9 cellular contexts compared by ENCODE assay signal in genomic region chr11:45664376-45665205, GRCh38. TPM values are rescaled to one million over a fixed set of nuclear protein-coding genes. Genes with fewer than 3 reads are reported as not detected.
DNase-seq lines count a peak whose midpoint lies in the region; TF ChIP-seq lines count a peak whose summit lies in the region.
"Had no signal": no experiment of that assay in that cellular context is flagged by ENCODE, and none has a peak within 500 bp of the region (broad histone marks: within the 10 kb centered on the region; RNA-seq: fewer than 3 reads in every experiment).

No MANE protein-coding gene starts in this region.

- H3K36me3 ChIP-seq in HUES64 (ENCODE audit: insufficient read depth, low read length) (no peaks in the 10 kb centered on the region), smooth muscle cell (ENCODE audit: low read depth) (no peaks in the 10 kb centered on the region)

- H3K27me3 ChIP-seq in HUES64 (ENCODE audit: insufficient read depth, low read length) = peaks cover 67% of the 10 kb centered on the region
- peaks cover 4% of the 10 kb centered on the region for H3K27me3 ChIP-seq in smooth muscle cell (ENCODE audit: low read depth)

- no peaks in the 10 kb centered on the region for H3K36me3 Mint-ChIP-seq in brain

- peak overlapping the region; percentile 22; the same call in 1 of the 2 replicates for H3K9ac ChIP-seq in HUES64 (ENCODE audit: low read depth, low read length)
- H3K9ac ChIP-seq in smooth muscle cell (ENCODE audit: low read depth) = peak overlapping the region; percentile 78

- no peaks in the 10 kb centered on the region for H3K79me2 ChIP-seq in smooth muscle cell (ENCODE audit: low read depth)

- 1% methylated on average over 76 of the region's 76 CpGs for WGBS in HUES64
- WGBS in smooth muscle cell (ENCODE audit: low lambda C conversion rate) = 3% methylated on average over 35 of the region's 76 CpGs

- H3K4me2 ChIP-seq in smooth muscle cell = peak overlapping the region; percentile 100

- H3K27ac Mint-ChIP-seq in brain = no peak overlapping the region

- DNase-seq in iPS-NIHi7 (ENCODE audit: extremely low spot score) (peak; percentile 35), smooth muscle cell (lab: John Stamatoyannopoulos, UW; ENCODE audit: unreplicated experiment) (no peak), A172 (ENCODE audit: low spot score) (no peak), GM19240 (ENCODE audit: insufficient read length, low spot score) (no peak)
- no peak for DNase-seq in activated naive CD4-positive, alpha-beta T cell treated with anti-CD3 and anti-CD28 coated beads, Interleukin-2, amount 50 U/mL, for 16 hours
- no peak for DNase-seq in activated CD4-positive, alpha-beta T cell treated with anti-CD3 and anti-CD28 coated beads, Interleukin-2, amount 50 U/mL, for 48 hours

- peaks cover 6% of the 10 kb centered on the region for H3K27me3 Mint-ChIP-seq in brain

- no peaks in the 10 kb centered on the region for H3K9me3 ChIP-seq in HUES64 (ENCODE audit: insufficient read depth, low read depth, low read length)
- H3K9me3 ChIP-seq in smooth muscle cell (replicated peaks; ENCODE audit: low read depth) = no peaks in the 10 kb centered on the region

- TF ChIP-seq CTCF in brain (conservative IDR thresholded peaks at IDR 0.05) (no peak), smooth muscle cell (IDR thresholded peaks at IDR 0.05; ENCODE audit: borderline replicate concordance, insufficient read depth, poor library complexity, severe bottlenecking) (no peak)

- H3K9me3 Mint-ChIP-seq in brain = peaks cover 0 to 4% (median 0%) of the 10 kb centered on the region in 5 experiments

- H3K4me1 ChIP-seq in HUES64 (ENCODE audit: insufficient read depth, low read length) = peaks cover 33% of the 10 kb centered on the region
- peaks cover 36% of the 10 kb centered on the region for H3K4me1 ChIP-seq in smooth muscle cell (ENCODE audit: low read depth)

- H3F3A ChIP-seq in smooth muscle cell (ENCODE audit: low read depth) = peaks cover 2% of the 10 kb centered on the region

- H3K4me3 Mint-ChIP-seq in brain = peak overlapping the region; percentile 67 to 78 (median 73)

- H3K27ac ChIP-seq in HUES64 (ENCODE audit: low read depth, low read length) (no peak overlapping the region), smooth muscle cell (ENCODE audit: low read depth) (no peak overlapping the region)

- no peaks in the 10 kb centered on the region for H4K20me1 ChIP-seq in smooth muscle cell (ENCODE audit: low read depth)

- H3K4me1 Mint-ChIP-seq in brain = peaks cover 60% of the 10 kb centered on the region

- H3K4me3 ChIP-seq in HUES64 (ENCODE audit: low read length) = peak overlapping the region; percentile 60
- H3K4me3 ChIP-seq in smooth muscle cell = peak overlapping the region; percentile 79

- peak overlapping the region; percentile 64 for H2AFZ ChIP-seq in smooth muscle cell (ENCODE audit: low read depth)

RNA-seq across cellular contexts. Expression of gene CHST1, which starts 0.8 kb away (rescaled TPM):
- polyA plus RNA-seq in HUES64 (2013, experiment 1 of 2) = 0.55 TPM
- polyA plus RNA-seq in HUES64 (2013, experiment 2 of 2) = 1.1 TPM
- polyA plus RNA-seq in brain (ENCODE audit: insufficient read depth, low read depth, low replicate concordance) (17.4 TPM), smooth muscle cell (9.5 and 15.9 TPM in 2 replicates)
- 2.4 and 3.8 TPM in 2 replicates for total RNA-seq in smooth muscle cell
- total RNA-seq in A172 (2014; rRNA removed; shearing (Covaris generic)) = 0.14 and 1.6 TPM in 2 replicates
- total RNA-seq: NCI-H460 had no signal
